ENCODE assay signal across 16 cellular contexts in the genomic region with DNA sequence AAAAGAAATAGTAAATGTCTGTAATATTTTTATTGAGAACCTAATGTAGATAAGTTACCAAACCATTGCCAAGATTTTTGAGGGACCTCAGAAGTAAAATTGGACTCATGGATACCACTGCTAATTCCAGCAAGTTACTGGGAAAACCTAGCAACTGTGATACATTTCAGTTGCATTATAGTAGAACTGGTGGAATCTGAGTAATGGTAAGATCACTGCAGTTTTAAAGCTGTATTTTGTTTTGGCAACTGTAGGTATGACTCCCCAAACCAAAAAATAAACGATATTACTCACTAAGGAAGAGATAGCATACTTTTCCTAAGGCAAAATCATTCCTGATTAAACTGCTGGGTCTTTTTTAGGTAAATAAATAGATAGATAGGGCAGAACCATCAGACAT.
"Had no signal": no experiment of that assay in that cellular context is flagged by ENCODE, and none has a peak within 500 bp of the region (broad histone marks: within the 10 kb centered on the region; RNA-seq: fewer than 3 reads in every experiment).

No MANE protein-coding gene starts in this region.

- H3K9me3 Mint-ChIP-seq: activated naive CD4-positive, alpha-beta T cell treated with anti-CD3 and anti-CD28 coated beads, Interleukin-2, amount 10 ng/mL, durations not matched to agents 7 days and 5 days; activated T-helper 2 cell treated with anti-CD3 and anti-CD28 coated beads, Interferon-gamma antibody, Interleukin-2, Interleukin-4, amounts not matched to agents 10 μg/mL and 5 μg/mL and 100 μg/mL, durations not matched to agents 14 hours and 24 hours and 36 hours; brain; neural progenitor cell; stimulated activated naive CD8-positive, alpha-beta T cell treated with anti-CD3 and anti-CD28 coated beads, Interleukin-15, amount 100 ng/mL, for 72 hours; WTC11 had no signal

- H3K4me3 Mint-ChIP-seq: activated naive CD4-positive, alpha-beta T cell treated with anti-CD3 and anti-CD28 coated beads, Interleukin-2, amount 10 ng/mL, durations not matched to agents 7 days and 5 days; brain; neural progenitor cell; stimulated activated naive CD8-positive, alpha-beta T cell treated with anti-CD3 and anti-CD28 coated beads, Interleukin-15, amount 100 ng/mL, for 72 hours; WTC11 had no signal

- H3K4me1 ChIP-seq: adrenal gland, left lung, neural progenitor cell had no signal

- H3K27me3 ChIP-seq: adrenal gland, left lung, neural progenitor cell had no signal

- H3K9me3 ChIP-seq: adrenal gland, left lung, thoracic aorta had no signal

- ATAC-seq: left lung; stimulated activated naive CD8-positive, alpha-beta T cell treated with anti-CD3 and anti-CD28 coated beads, Interleukin-15, amount 100 ng/mL, for 72 hours; WTC11 had no signal

- H3K4me2 ChIP-seq: neural progenitor cell had no signal

- H2AFZ ChIP-seq: neural progenitor cell had no signal

- H3K9ac ChIP-seq: neural progenitor cell had no signal

- DNase-seq: activated CD4-positive, alpha-beta T cell treated with anti-CD3 and anti-CD28 coated beads for 48 hours; activated naive CD4-positive, alpha-beta T cell treated with anti-CD3 and anti-CD28 coated beads, Interleukin-2, amount 10 ng/mL, durations not matched to agents 7 days and 5 days; adrenal gland; dermis blood vessel endothelial cell; glutamatergic neuron; left lung; stimulated activated CD4-positive, alpha-beta T cell treated with anti-CD3 and anti-CD28 coated beads, Interleukin-15, amount 100 ng/mL, for 24 hours; stimulated activated CD4-positive, alpha-beta T cell treated with anti-CD3 and anti-CD28 coated beads, Interleukin-4, amount 100 ng/mL, for 4 hours; stimulated activated naive CD8-positive, alpha-beta T cell treated with anti-CD3 and anti-CD28 coated beads, Interleukin-15, amount 100 ng/mL, for 72 hours; T-helper 1 cell had no signal

- H3K27ac ChIP-seq: adrenal gland, left lung, neural progenitor cell, thoracic aorta had no signal

- H3K27ac Mint-ChIP-seq: activated naive CD4-positive, alpha-beta T cell treated with anti-CD3 and anti-CD28 coated beads, Interleukin-2, amount 10 ng/mL, durations not matched to agents 7 days and 5 days; activated T-helper 2 cell treated with anti-CD3 and anti-CD28 coated beads, Interferon-gamma antibody, Interleukin-2, Interleukin-4, amounts not matched to agents 10 μg/mL and 5 μg/mL and 100 μg/mL, durations not matched to agents 14 hours and 24 hours and 36 hours; brain; neural progenitor cell; stimulated activated naive CD8-positive, alpha-beta T cell treated with anti-CD3 and anti-CD28 coated beads, Interleukin-15, amount 100 ng/mL, for 72 hours; WTC11 had no signal

- FAIRE-seq: islet of Langerhans had no signal

- H3K4me1 Mint-ChIP-seq: activated naive CD4-positive, alpha-beta T cell treated with anti-CD3 and anti-CD28 coated beads, Interleukin-2, amount 10 ng/mL, durations not matched to agents 7 days and 5 days; brain; neural progenitor cell; stimulated activated naive CD8-positive, alpha-beta T cell treated with anti-CD3 and anti-CD28 coated beads, Interleukin-15, amount 100 ng/mL, for 72 hours; WTC11 had no signal

- H3K27me3 Mint-ChIP-seq: activated naive CD4-positive, alpha-beta T cell treated with anti-CD3 and anti-CD28 coated beads, Interleukin-2, amount 10 ng/mL, durations not matched to agents 7 days and 5 days; brain; stimulated activated naive CD8-positive, alpha-beta T cell treated with anti-CD3 and anti-CD28 coated beads, Interleukin-15, amount 100 ng/mL, for 72 hours had no signal

- H3K4me3 ChIP-seq: adrenal gland, left lung, neural progenitor cell, thoracic aorta had no signal
